In genomic region chr3:9933561-9934234, GRCh38 we compare ENCODE assay signal across 8 cellular contexts. TPM values are rescaled to one million over a fixed set of nuclear protein-coding genes. Genes with fewer than 3 reads are reported as not detected.
DNase-seq lines count a peak whose midpoint lies in the region; ATAC-seq and TF ChIP-seq lines count a peak whose summit lies in the region.

TSS of gene CRELD1 (plus strand) at chr3:9933834. CDS start at chr3:9934439, 605 bp downstream.

- H3K4me2 ChIP-seq in OCI-LY3 (ENCODE audit: low read length): peak within 1 kb of the TSS; percentile 96

- TF ChIP-seq CTCF in Caco-2 (IDR thresholded peaks at IDR 0.05; ENCODE audit: insufficient read depth in 1 of 2, low read depth in 1 of 2, low read length in 1 of 2, severe bottlenecking in 1 of 2, unreplicated experiment in 1 of 2) (no peak), OCI-LY3 (IDR thresholded peaks at IDR 0.05; ENCODE audit: low read depth, low read length) (no peak), endothelial cell (IDR thresholded peaks at IDR 0.05; ENCODE audit: unreplicated experiment) (peak; percentile 6)

- H3K27ac ChIP-seq in HUES48 (ENCODE audit: low read depth, low read length) (peak within 1 kb of the TSS; percentile 86), OCI-LY3 (ENCODE audit: low read length) (peak within 1 kb of the TSS; percentile 65)

- H3K36me3 Mint-ChIP-seq in Caco-2 (ENCODE audit: insufficient read depth, unreplicated experiment) (peaks cover 31% of the 10 kb centered on the region), endothelial cell (ENCODE audit: low read depth, unreplicated experiment) (peaks cover 33% of the 10 kb centered on the region)

- H3K9ac ChIP-seq in HUES48 (ENCODE audit: low read depth, low read length) (peak within 1 kb of the TSS; percentile 92), OCI-LY3 (ENCODE audit: low read length) (peak within 1 kb of the TSS; percentile 79)

- peaks cover 11% of the 10 kb centered on the region for H3K79me2 ChIP-seq in OCI-LY3 (ENCODE audit: low read length)

- H3K9me3 ChIP-seq in Caco-2 (no peaks in the 10 kb centered on the region), HUES48 (ENCODE audit: control insufficient read depth, insufficient read depth, low read length) (no peaks in the 10 kb centered on the region), OCI-LY3 (ENCODE audit: insufficient read depth, low read length) (no peaks in the 10 kb centered on the region)

- H3K4me1 ChIP-seq in Caco-2: peaks cover 6% of the 10 kb centered on the region; the same call in 1 of the 2 replicates
- peaks cover 7% of the 10 kb centered on the region for H3K4me1 ChIP-seq in HUES48 (ENCODE audit: control insufficient read depth, insufficient read depth, low read length)
- peaks cover 12% of the 10 kb centered on the region for H3K4me1 ChIP-seq in OCI-LY3 (ENCODE audit: low read length)

- H3K27ac Mint-ChIP-seq in Caco-2 (ENCODE audit: unreplicated experiment) (peak within 1 kb of the TSS; percentile 96), endothelial cell (ENCODE audit: unreplicated experiment) (peak within 1 kb of the TSS; percentile 93)

- H3K4me3 Mint-ChIP-seq in Caco-2 (ENCODE audit: unreplicated experiment) (peak within 1 kb of the TSS; percentile 88), endothelial cell (ENCODE audit: unreplicated experiment) (peak within 1 kb of the TSS; percentile 94)

- peak; percentile 97 to 98 for DNase-seq in Caco-2
- peak; percentile 98 for DNase-seq in activated CD8-positive, alpha-beta memory T cell treated with anti-CD3 and anti-CD28 coated beads, Interleukin-2, amount 50 U/mL, for 4 hours
- DNase-seq in endothelial cell (ENCODE audit: low spot score): peak; percentile 92
- peak; percentile 96 for DNase-seq in midbrain (lab: John Stamatoyannopoulos, UW)
- peak; percentile 93 to 95 for DNase-seq in stimulated activated CD8-positive, alpha-beta memory T cell treated with anti-CD3 and anti-CD28 coated beads, Interleukin-15, amount 100 ng/mL, for 48 hours (ENCODE audit: low read depth in 2 of 2)

- H3K27me3 Mint-ChIP-seq in Caco-2 (ENCODE audit: insufficient read depth, unreplicated experiment) (no peaks in the 10 kb centered on the region), endothelial cell (ENCODE audit: unreplicated experiment) (peaks cover 13% of the 10 kb centered on the region)

- H4K20me1 ChIP-seq in OCI-LY3 (ENCODE audit: insufficient read depth, low read length): no peaks in the 10 kb centered on the region

- peak within 1 kb of the TSS; percentile 94 for H2AFZ ChIP-seq in OCI-LY3 (ENCODE audit: low read depth, low read length)

- ATAC-seq in GM21367 (IDR thresholded peaks at IDR 0.05; ENCODE audit: unreplicated experiment): peak; percentile 77

- BruUV-seq in Caco-2 (replicated peaks; lab: Mats Ljungman, UMichigan): no TSS peak

- intact Hi-C loops in Caco-2 (cut with micrococcal nuclease; ENCODE audit: unreplicated experiment): loop anchor here (1.0 to 5.0 kb wide), 4 partner anchors 31 to 106 kb away; partner anchors contain the start of genes IL17RE, JAGN1 and RPUSD3

- POLR2A ChIA-PET in Caco-2 (lab: Charles Lee): interaction anchor here (0.6 to 2.4 kb wide), 10 partner anchors 8 to 141 kb away, joined by 3 to 49 read pairs (median 8); partner anchors contain the start of genes ARPC4, FANCD2, IL17RC and IL17RE

- H3K27me3 ChIP-seq in Caco-2 (replicated peaks; ENCODE audit: control insufficient read depth, insufficient read depth, low read length): no peaks in the 10 kb centered on the region
- H3K27me3 ChIP-seq in HUES48 (ENCODE audit: control insufficient read depth, insufficient read depth, low read length): no peaks in the 10 kb centered on the region
- H3K27me3 ChIP-seq in OCI-LY3 (ENCODE audit: low read depth, low read length): no peaks in the 10 kb centered on the region

- H3K9me3 Mint-ChIP-seq in Caco-2 (ENCODE audit: unreplicated experiment) (no peaks in the 10 kb centered on the region), endothelial cell (ENCODE audit: unreplicated experiment) (no peaks in the 10 kb centered on the region)

- peaks cover 1% of the 10 kb centered on the region; the same call in 1 of the 2 replicates for H3K36me3 ChIP-seq in Caco-2 (ENCODE audit: control insufficient read depth, insufficient read depth, low read length)
- H3K36me3 ChIP-seq in HUES48 (ENCODE audit: control insufficient read depth, insufficient read depth, low read length): peaks cover 18% of the 10 kb centered on the region
- peaks cover 4% of the 10 kb centered on the region for H3K36me3 ChIP-seq in OCI-LY3 (replicated peaks; ENCODE audit: low read depth, low read length)

- CTCF ChIA-PET in Caco-2 (lab: Charles Lee): interaction anchor here (0.8 to 4.4 kb wide), 6 partner anchors 8 to 95 kb away, joined by 3 to 81 read pairs (median 10); partner anchors contain the start of gene IL17RC

- peaks cover 8% of the 10 kb centered on the region for H3K4me1 Mint-ChIP-seq in Caco-2 (ENCODE audit: low read depth, unreplicated experiment)
- peaks cover 20% of the 10 kb centered on the region for H3K4me1 Mint-ChIP-seq in endothelial cell (ENCODE audit: unreplicated experiment)

- peak within 1 kb of the TSS; percentile 92 for H3K4me3 ChIP-seq in Caco-2 (ENCODE audit: low read depth, low read length)
- H3K4me3 ChIP-seq in HUES48 (ENCODE audit: low read depth, low read length): peak within 1 kb of the TSS; percentile 93
- H3K4me3 ChIP-seq in OCI-LY3 (ENCODE audit: low read length): peak within 1 kb of the TSS; percentile 92

RNA-seq across cellular contexts. Expression of gene CRELD1, which starts in this region (rescaled TPM):
- total RNA-seq in Caco-2 (2022) (17.1 and 18.3 TPM in 2 replicates), endothelial cell (ENCODE audit: unreplicated experiment) (30.7 TPM)

Comparison
In these comparisons a context has a peak if more than half of its experiments do, and no peak if none do; other contexts are left out.
1. Peak in every context shown above with its lines: DNase-seq, ATAC-seq, H3K4me3 ChIP-seq and H3K27ac ChIP-seq.